ENCODE assay signal across 11 cellular contexts in genomic region chr9:18362901-18363685, GRCh38.
DNase-seq lines count a peak whose midpoint lies in the region; ATAC-seq and TF ChIP-seq lines count a peak whose summit lies in the region.
"Had no signal": no experiment of that assay in that cellular context is flagged by ENCODE, and none has a peak within 500 bp of the region (broad histone marks: within the 10 kb centered on the region; RNA-seq: fewer than 3 reads in every experiment).

No MANE protein-coding gene starts in this region.

- no peak overlapping the region for H3K4me3 ChIP-seq in left lung
- H3K4me3 ChIP-seq: thoracic aorta had no signal

- H3K36me3 ChIP-seq in left lung, result no peaks in the 10 kb centered on the region
- H3K36me3 ChIP-seq: thoracic aorta had no signal

- ATAC-seq in GM21528 (IDR thresholded peaks at IDR 0.05; ENCODE audit: low FRiP score, unreplicated experiment) (peak; percentile 59), left lung (no peak)

- TF ChIP-seq CTCF in left lung (IDR thresholded peaks at IDR 0.05) (no peak), RWPE1 (conservative IDR thresholded peaks at IDR 0.05; ENCODE audit: low read depth) (no peak)

- no peaks in the 10 kb centered on the region for H3K9me3 ChIP-seq in left lung
- H3K9me3 ChIP-seq: thoracic aorta had no signal

- no peaks in the 10 kb centered on the region for H3K27me3 ChIP-seq in left lung

- intact Hi-C loops in posterior cingulate gyrus (cut with DNase I) (no loop called here), left lung (cut with DNase I) (no loop called here)

- DNase-seq in AG20443 (ENCODE audit: low spot score), result peak; percentile 15
- peak; percentile 35 for DNase-seq in NCI-H69 (lab: John Stamatoyannopoulos, UW)
- peak; percentile 13 for DNase-seq in fibroblast of the conjunctiva (ENCODE audit: low read depth)
- no peak for DNase-seq in posterior cingulate gyrus
- no peak for DNase-seq in left lung
- DNase-seq in RWPE1 (ENCODE audit: low spot score), result no peak
- no peak for DNase-seq in activated CD8-positive, alpha-beta memory T cell treated with anti-CD3 and anti-CD28 coated beads for 24 hours
- DNase-seq: activated CD4-positive, alpha-beta memory T cell treated with anti-CD3 and anti-CD28 coated beads for 36 hours; islet precursor cell had no signal

- CTCF ChIA-PET in RWPE1 (lab: Yijun Ruan, JAX), result interaction anchor here (0.6 kb wide), 1 partner anchor 142 kb away, joined by 3 read pairs; no protein-coding TSS in a partner anchor

- peaks cover 3% of the 10 kb centered on the region in 2 donors for H3K4me1 ChIP-seq in left lung

- H3K27ac ChIP-seq in left lung (no peak overlapping the region), RWPE1 (no peak overlapping the region)
- H3K27ac ChIP-seq: thoracic aorta had no signal

- POLR2A ChIA-PET in RWPE1 (lab: Yijun Ruan, JAX; ENCODE audit: low non-redundant PET), result no interaction called here

Comparison
In these comparisons a context has a peak if more than half of its experiments do, and no peak if none do; other contexts are left out.
1. DNase-seq: peak in AG20443 (single experiment), NCI-H69 (single experiment) and fibroblast of the conjunctiva (single experiment); none in posterior cingulate gyrus (0 of 10), left lung (0 of 2), RWPE1 (single experiment) and activated CD8-positive, alpha-beta memory T cell treated with anti-CD3 and anti-CD28 coated beads for 24 hours (single experiment).